In the genomic region with DNA sequence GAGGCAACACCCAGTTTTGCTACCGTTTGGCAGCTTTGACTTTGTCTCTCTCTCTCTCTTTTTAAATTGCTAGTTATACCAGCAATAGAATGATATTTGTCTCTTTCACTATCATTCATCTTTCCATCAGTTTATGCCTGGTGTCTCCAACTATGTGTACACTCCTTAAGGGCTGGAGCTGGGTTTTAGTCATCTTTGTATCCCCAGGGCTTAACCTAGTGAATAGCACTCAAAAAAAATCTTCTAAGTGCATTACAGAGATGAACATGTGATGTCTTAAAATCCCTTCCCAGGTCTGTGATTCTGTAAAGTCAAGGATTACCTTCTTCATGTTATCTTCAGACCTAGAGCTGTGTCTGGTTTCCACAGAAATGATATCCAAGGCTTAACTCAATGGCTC, we compare ENCODE assay signal across 26 cellular contexts. TPM values are rescaled to one million over a fixed set of nuclear protein-coding genes. Genes with fewer than 3 reads are reported as not detected.
DNase-seq lines count a peak whose midpoint lies in the region; ATAC-seq, FAIRE-seq and TF ChIP-seq lines count a peak whose summit lies in the region.
"Had no signal": no experiment of that assay in that cellular context is flagged by ENCODE, and none has a peak within 500 bp of the region (broad histone marks: within the 10 kb centered on the region; RNA-seq: fewer than 3 reads in every experiment).

No MANE protein-coding gene starts in this region.

- H4K20me1 ChIP-seq in GM23338 (replicated peaks; ENCODE audit: insufficient read depth) (no peaks in the 10 kb centered on the region), astrocyte (ENCODE audit: insufficient read depth, low read length) (no peaks in the 10 kb centered on the region)

- no peak overlapping the region for H2BK5ac ChIP-seq in trophoblast cell (ENCODE audit: low read depth, low read length, poor library complexity)

- no peak overlapping the region for H3K23ac ChIP-seq in trophoblast cell (ENCODE audit: low read length)

- no peak overlapping the region for H3K27ac ChIP-seq in GM23338 (ENCODE audit: low read depth)
- no peak overlapping the region for H3K27ac ChIP-seq in astrocyte (ENCODE audit: low read depth, low read length)
- H3K27ac ChIP-seq in trophoblast cell (ENCODE audit: low read depth, low read length): peak overlapping the region; percentile 67
- H3K27ac ChIP-seq: 22Rv1, PC-9, SJCRH30 had no signal

- TF ChIP-seq CTCF in GM23338 (conservative IDR thresholded peaks at IDR 0.05; ENCODE audit: low read depth in 2 of 2): no peak
- no peak for TF ChIP-seq CTCF in astrocyte (IDR thresholded peaks at IDR 0.05; ENCODE audit: insufficient read depth, low read depth, low read length)

- H3K14ac ChIP-seq in trophoblast cell (ENCODE audit: low read length): no peak overlapping the region

- H3K4me3 Mint-ChIP-seq in GM23338 (no peak overlapping the region), astrocyte (ENCODE audit: unreplicated experiment) (no peak overlapping the region)
- H3K4me3 Mint-ChIP-seq in natural killer cell treated with Interleukin-12 subunit alpha and Interleukin-12 subunit beta and Interleukin-15 and Interleukin-18, amount 100 ng/mL, for 72 hours: no peak overlapping the region

- H3K4me2 ChIP-seq in GM23338 (no peak overlapping the region), astrocyte (ENCODE audit: low read length) (no peak overlapping the region), trophoblast cell (ENCODE audit: low read length) (no peak overlapping the region)
- H3K4me2 ChIP-seq: PC-9 had no signal

- no peaks in the 10 kb centered on the region for H3K79me2 ChIP-seq in GM23338 (replicated peaks; ENCODE audit: insufficient read depth)
- no peaks in the 10 kb centered on the region for H3K79me2 ChIP-seq in astrocyte (ENCODE audit: insufficient read depth, low read length)
- H3K79me2 ChIP-seq in trophoblast cell (ENCODE audit: control insufficient read depth, insufficient read depth, low read length, poor library complexity): peaks cover 5% of the 10 kb centered on the region

- no peak overlapping the region for H4K8ac ChIP-seq in trophoblast cell (ENCODE audit: low read depth, low read length)

- peaks cover 4% of the 10 kb centered on the region; the same call in 2 of the 3 replicates for H3K4me1 Mint-ChIP-seq in GM23338
- H3K4me1 Mint-ChIP-seq in astrocyte (ENCODE audit: low read depth, unreplicated experiment): peaks cover 26% of the 10 kb centered on the region
- H3K4me1 Mint-ChIP-seq in natural killer cell treated with Interleukin-12 subunit alpha and Interleukin-12 subunit beta and Interleukin-15 and Interleukin-18, amount 100 ng/mL, for 72 hours (ENCODE audit: low read depth in 2 of 2): peaks cover 0 to 8% of the 10 kb centered on the region in 2 donors

- H2BK120ac ChIP-seq in trophoblast cell (ENCODE audit: insufficient read depth, low read length, poor library complexity): no peak overlapping the region

- H3K9me3 ChIP-seq in astrocyte (ENCODE audit: insufficient read depth, low read depth, low read length): no peaks in the 10 kb centered on the region
- no peaks in the 10 kb centered on the region for H3K9me3 ChIP-seq in trophoblast cell (ENCODE audit: insufficient read depth, low read depth, low read length)
- H3K9me3 ChIP-seq: HAP-1, SJCRH30 had no signal

- ATAC-seq in GM23338: no peak
- ATAC-seq in GM18867 (IDR thresholded peaks at IDR 0.05; ENCODE audit: unreplicated experiment): no peak
- ATAC-seq in natural killer cell treated with Interleukin-12 subunit alpha and Interleukin-12 subunit beta and Interleukin-15 and Interleukin-18, amount 100 ng/mL, for 72 hours: no peak
- ATAC-seq: Right ventricle myocardium inferior had no signal

- no peaks in the 10 kb centered on the region for H3K27me3 Mint-ChIP-seq in GM23338 (ENCODE audit: insufficient read depth, low read depth, poor library complexity)
- no peaks in the 10 kb centered on the region for H3K27me3 Mint-ChIP-seq in astrocyte (ENCODE audit: low read depth, unreplicated experiment)
- peaks cover 14 to 22% of the 10 kb centered on the region in 2 donors for H3K27me3 Mint-ChIP-seq in natural killer cell treated with Interleukin-12 subunit alpha and Interleukin-12 subunit beta and Interleukin-15 and Interleukin-18, amount 100 ng/mL, for 72 hours

- H3K9ac ChIP-seq in astrocyte (ENCODE audit: low read length) (no peak overlapping the region), trophoblast cell (ENCODE audit: low read length) (no peak overlapping the region)

- H3K4me3 ChIP-seq in GM23338: no peak overlapping the region
- H3K4me3 ChIP-seq in astrocyte (ENCODE audit: insufficient read depth, low read depth, low read length): no peak overlapping the region
- H3K4me3 ChIP-seq in trophoblast cell (ENCODE audit: low read depth, low read length): no peak overlapping the region
- H3K4me3 ChIP-seq: HAP-1, PC-9, SJCRH30 had no signal

- H3F3A ChIP-seq in GM23338 (replicated peaks; ENCODE audit: low read depth): no peaks in the 10 kb centered on the region

- no peak overlapping the region for H3K18ac ChIP-seq in trophoblast cell (ENCODE audit: low read length)

- no peaks in the 10 kb centered on the region for H3K4me1 ChIP-seq in GM23338 (ENCODE audit: insufficient read depth)
- peaks cover 14% of the 10 kb centered on the region for H3K4me1 ChIP-seq in astrocyte (ENCODE audit: insufficient read depth, low read length)
- peaks cover 19 to 35% of the 10 kb centered on the region in 2 experiments for H3K4me1 ChIP-seq in trophoblast cell (ENCODE audit: control insufficient read depth in 1 of 2, insufficient read depth in 2 of 2, low read length in 2 of 2)
- H3K4me1 ChIP-seq: HAP-1 had no signal

- 0 out of 2 replicates have a peak overlapping the region, but pooled peaks have one; percentile 23 for H2AFZ ChIP-seq in GM23338
- H2AFZ ChIP-seq in astrocyte (ENCODE audit: low read depth, low read length): no peak overlapping the region
- no peak overlapping the region for H2AFZ ChIP-seq in trophoblast cell (ENCODE audit: insufficient read depth, low read length, poor library complexity)
- H2AFZ ChIP-seq: PC-9 had no signal

- no peak overlapping the region for H4K91ac ChIP-seq in trophoblast cell (ENCODE audit: low read depth, low read length)

- no peak overlapping the region for H2BK12ac ChIP-seq in trophoblast cell (ENCODE audit: low read length)

- H3K9me3 Mint-ChIP-seq in GM23338 (no peaks in the 10 kb centered on the region), astrocyte (ENCODE audit: unreplicated experiment) (peaks cover 6% of the 10 kb centered on the region)
- H3K9me3 Mint-ChIP-seq in natural killer cell treated with Interleukin-12 subunit alpha and Interleukin-12 subunit beta and Interleukin-15 and Interleukin-18, amount 100 ng/mL, for 72 hours: no peaks in the 10 kb centered on the region

- H2AK5ac ChIP-seq in trophoblast cell (ENCODE audit: low read length): no peak overlapping the region

- H3K36me3 Mint-ChIP-seq in GM23338 (ENCODE audit: low read depth) (no peaks in the 10 kb centered on the region), astrocyte (ENCODE audit: low read depth, unreplicated experiment) (no peaks in the 10 kb centered on the region)
- no peaks in the 10 kb centered on the region for H3K36me3 Mint-ChIP-seq in natural killer cell treated with Interleukin-12 subunit alpha and Interleukin-12 subunit beta and Interleukin-15 and Interleukin-18, amount 100 ng/mL, for 72 hours

- H3K79me1 ChIP-seq in trophoblast cell (ENCODE audit: low read length): peaks cover 31% of the 10 kb centered on the region

- peak; percentile 23 for FAIRE-seq in astrocyte (lab: Jason Lieb, UNC)
- FAIRE-seq: GM18507 had no signal

- H3K27me3 ChIP-seq in GM23338 (ENCODE audit: insufficient read depth) (no peaks in the 10 kb centered on the region), astrocyte (ENCODE audit: insufficient read depth, low read length) (no peaks in the 10 kb centered on the region), trophoblast cell (ENCODE audit: insufficient read depth, low read length) (no peaks in the 10 kb centered on the region)

- H4K12ac ChIP-seq in trophoblast cell (ENCODE audit: low read depth, low read length): no peak overlapping the region

- no peak overlapping the region for H3K27ac Mint-ChIP-seq in GM23338
- H3K27ac Mint-ChIP-seq in astrocyte (ENCODE audit: unreplicated experiment): no peak overlapping the region
- H3K27ac Mint-ChIP-seq in natural killer cell treated with Interleukin-12 subunit alpha and Interleukin-12 subunit beta and Interleukin-15 and Interleukin-18, amount 100 ng/mL, for 72 hours: no peak overlapping the region

- WGBS in trophoblast cell (ENCODE audit: extremely low coverage, insufficient coverage, insufficient read length): no CpG with 5 or more reads among the region's 1 CpG

- DNase-seq in NCI-H82 (lab: John Stamatoyannopoulos, UW): peak; percentile 50
- DNase-seq in NCI-H82 treated with DMSO at 0.1 percent for 48 hours (lab: John Stamatoyannopoulos, UW; ENCODE audit: unreplicated experiment): no peak
- DNase-seq in GM23338 (ENCODE audit: low spot score): no peak
- no peak for DNase-seq in astrocyte (ENCODE audit: low read depth)
- DNase-seq in trophoblast cell: peak; percentile 56 to 87
- DNase-seq in natural killer cell treated with Interleukin-12 subunit alpha and Interleukin-12 subunit beta and Interleukin-15 and Interleukin-18, amount 100 ng/mL, for 72 hours (ENCODE audit: low spot score): no peak
- no peak for DNase-seq in dedifferentiated amniotic fluid mesenchymal stem cell (ENCODE audit: extremely low spot score)
- DNase-seq: ACHN; Calu3; DMS79 treated with DMSO at 0.1 percent for 48 hours; GOT3; KG1; NCI-H1048; NCI-H1417; NCI-H1694 treated with DMSO at 0.1 percent for 48 hours; NCI-H2107; NCI-H524; NCI-H748 treated with DMSO at 0.1 percent for 48 hours; NK-92 treated with Interleukin-12 subunit alpha and Interleukin-12 subunit beta, amount 100 ng/mL, for 24 hours; PC-9; SJCRH30 had no signal

- 0 out of 2 replicates have a peak, but pooled peaks cover 5% of the 10 kb centered on the region for H3K9me2 ChIP-seq in GM23338 (ENCODE audit: insufficient read depth)

- H3K4ac ChIP-seq in trophoblast cell (ENCODE audit: low read depth, low read length): no peak overlapping the region

- H3K36me3 ChIP-seq in GM23338 (ENCODE audit: insufficient read depth) (no peaks in the 10 kb centered on the region), astrocyte (ENCODE audit: insufficient read depth, low read length) (no peaks in the 10 kb centered on the region), trophoblast cell (ENCODE audit: control insufficient read depth in 1 of 2, insufficient read depth in 2 of 2, low read length in 2 of 2) (no peaks in the 10 kb centered on the region)
- H3K36me3 ChIP-seq: HAP-1, SJCRH30 had no signal

TF ChIP-seq in GM23338, 12 proteins besides CTCF, POLR2A, EP300 and RAD21 (continues in another document):
- no peak for TF ChIP-seq ZNF331 (CRISPR knock-in tag; IDR thresholded peaks at IDR 0.05; ENCODE audit: low read depth)

RNA-seq across cellular contexts. Expression of a gene that starts 7.8 kb away (rescaled TPM):
- 21.1 and 23.5 TPM in 2 replicates for total RNA-seq in GM23338 (2014; rRNA removed; shearing (Covaris generic))
- polyA plus RNA-seq in GM23338 (2016; fragmentation: Nextera tagmentation; extraction: Ambion mirVana): 9.7 and 10.0 TPM in 2 replicates
- 42.9 and 48.5 TPM in 2 replicates for total RNA-seq in astrocyte
- 59.8 and 60.3 TPM in 2 replicates for polyA plus RNA-seq in trophoblast cell (2013)
- total RNA-seq in natural killer cell treated with Interleukin-12 subunit alpha and Interleukin-12 subunit beta and Interleukin-15 and Interleukin-18, amount 100 ng/mL, for 72 hours: 10 to 100 TPM in 1 of 2 donors, 1 to 10 TPM in 1; 7.8 to 10.5 TPM

Comparison
In these comparisons a context has a peak if more than half of its experiments do, and no peak if none do; other contexts are left out.
1. DNase-seq: peak in NCI-H82 (single experiment) and trophoblast cell (2 of 2); none in NCI-H82 treated with DMSO at 0.1 percent for 48 hours (single experiment), GM23338 (single experiment), astrocyte (single experiment), natural killer cell treated with Interleukin-12 subunit alpha and Interleukin-12 subunit beta and Interleukin-15 and Interleukin-18, amount 100 ng/mL, for 72 hours (single experiment) and dedifferentiated amniotic fluid mesenchymal stem cell (single experiment).